ENCODE assay signal across 14 cellular contexts in the genomic region with DNA sequence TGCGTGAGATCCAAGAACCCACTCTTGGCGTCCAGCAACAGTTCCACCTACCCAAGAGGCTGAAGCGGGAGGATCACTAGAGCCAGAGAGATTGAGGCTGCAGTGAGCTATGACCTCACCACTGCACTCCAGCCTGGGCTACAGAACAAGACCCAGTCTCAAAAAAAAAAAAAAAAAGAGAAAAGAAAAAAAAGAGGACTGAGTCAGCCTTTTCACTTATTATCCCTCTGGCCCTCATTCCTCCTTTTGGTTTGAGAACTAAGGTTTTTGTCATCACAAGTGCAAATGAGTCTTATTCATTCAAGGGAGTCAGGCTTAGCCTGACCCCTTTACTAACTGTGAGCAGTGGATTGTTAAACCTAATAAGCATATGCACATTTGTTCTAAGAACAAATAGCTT. TPM values are rescaled to one million over a fixed set of nuclear protein-coding genes. Genes with fewer than 3 reads are reported as not detected.
DNase-seq lines count a peak whose midpoint lies in the region; ATAC-seq and TF ChIP-seq lines count a peak whose summit lies in the region.
"Had no signal": no experiment of that assay in that cellular context is flagged by ENCODE, and none has a peak within 500 bp of the region (broad histone marks: within the 10 kb centered on the region; RNA-seq: fewer than 3 reads in every experiment).

No MANE protein-coding gene starts in this region.

- DNase-seq in H7 (peak; percentile 77), NCI-H226 (peak; percentile 7), fibroblast of lung (ENCODE audit: low read depth in 2 of 2) (peak; percentile 12 to 79), osteoblast (ENCODE audit: insufficient read length, low spot score, missing footprints) (peak; percentile 87), SHP77 (lab: John Stamatoyannopoulos, UW) (no peak)
- no peak for DNase-seq in natural killer cell treated with Interleukin-12 subunit alpha and Interleukin-12 subunit beta and Interleukin-15 and Interleukin-18, amount 100 ng/mL, for 72 hours (ENCODE audit: low spot score)
- DNase-seq: CD4-positive, alpha-beta memory T cell; NCI-H1092; NCI-H2171 treated with DMSO at 0.1 percent for 48 hours; occipital lobe; stomach had no signal

- H3K4me1 ChIP-seq in fibroblast of lung (ENCODE audit: control insufficient read depth, extremely low read depth, insufficient read depth, low read length) (no peaks in the 10 kb centered on the region), osteoblast (ENCODE audit: insufficient read depth, low read length) (peaks cover 16% of the 10 kb centered on the region)
- H3K4me1 ChIP-seq: stomach had no signal

- no peak overlapping the region for H2AFZ ChIP-seq in fibroblast of lung (ENCODE audit: low read length)
- peak overlapping the region; percentile 33 for H2AFZ ChIP-seq in osteoblast (ENCODE audit: low read length)

- H3K4me3 Mint-ChIP-seq in natural killer cell treated with Interleukin-12 subunit alpha and Interleukin-12 subunit beta and Interleukin-15 and Interleukin-18, amount 100 ng/mL, for 72 hours: no peak overlapping the region
- H3K4me3 Mint-ChIP-seq: activated naive CD4-positive, alpha-beta T cell treated with anti-CD3 and anti-CD28 coated beads, Interleukin-2, amount 50 U/mL, for 24 hours; CD4-positive, alpha-beta memory T cell had no signal

- H3K36me3 ChIP-seq in H7 (replicated peaks; ENCODE audit: control insufficient read depth, insufficient read depth, low read length) (no peaks in the 10 kb centered on the region), fibroblast of lung (ENCODE audit: control insufficient read depth, insufficient read depth, low read length) (no peaks in the 10 kb centered on the region), osteoblast (ENCODE audit: insufficient read depth, low read length) (no peaks in the 10 kb centered on the region)
- H3K36me3 ChIP-seq: stomach had no signal

- H3K4me3 ChIP-seq in H7 (ENCODE audit: insufficient read depth, low read depth, low read length) (no peak overlapping the region), fibroblast of lung (replicated peaks in 1 of 4; ENCODE audit: control extremely low read depth in 1 of 4, insufficient read depth in 1 of 4, low read depth in 3 of 4, low read length in 4 of 4) (no peak overlapping the region), osteoblast (ENCODE audit: insufficient read depth, low read length) (no peak overlapping the region)
- H3K4me3 ChIP-seq: SK-N-MC, stomach had no signal

- no peak overlapping the region for H3K9ac ChIP-seq in fibroblast of lung (ENCODE audit: insufficient read depth, low read length)

- no peak for TF ChIP-seq CTCF in fibroblast of lung (conservative IDR thresholded peaks at IDR 0.05 in 1 of 2, IDR thresholded peaks at IDR 0.05 in 1 of 2; ENCODE audit: low read depth in 1 of 2, low read length in 2 of 2)
- no peak for TF ChIP-seq CTCF in osteoblast (IDR thresholded peaks at IDR 0.05; ENCODE audit: extremely low read depth, low read depth, low read length)

- H3K27ac ChIP-seq in fibroblast of lung (ENCODE audit: insufficient read depth, low read length): no peak overlapping the region
- H3K27ac ChIP-seq in osteoblast (ENCODE audit: low read depth, low read length): no peak overlapping the region
- H3K27ac ChIP-seq: SK-N-MC, stomach had no signal

- peaks cover 0 to 4% of the 10 kb centered on the region in 2 donors for H3K4me1 Mint-ChIP-seq in natural killer cell treated with Interleukin-12 subunit alpha and Interleukin-12 subunit beta and Interleukin-15 and Interleukin-18, amount 100 ng/mL, for 72 hours (ENCODE audit: low read depth in 2 of 2)

- no peaks in the 10 kb centered on the region for H3K9me3 ChIP-seq in fibroblast of lung (ENCODE audit: control insufficient read depth, insufficient read depth, low read depth, low read length)
- no peaks in the 10 kb centered on the region for H3K9me3 ChIP-seq in osteoblast (ENCODE audit: low read depth, low read length)
- H3K9me3 ChIP-seq: stomach had no signal

- H3K79me2 ChIP-seq in fibroblast of lung (ENCODE audit: control insufficient read depth, insufficient read depth, low read length): no peaks in the 10 kb centered on the region
- H3K79me2 ChIP-seq in osteoblast (ENCODE audit: insufficient read depth, low read length): no peaks in the 10 kb centered on the region

- H3K4me2 ChIP-seq in fibroblast of lung (ENCODE audit: extremely low read depth, insufficient read depth, low read length): no peak overlapping the region
- peak overlapping the region; percentile 16 for H3K4me2 ChIP-seq in osteoblast (ENCODE audit: insufficient read depth, low read length)

- H3K9me3 Mint-ChIP-seq in natural killer cell treated with Interleukin-12 subunit alpha and Interleukin-12 subunit beta and Interleukin-15 and Interleukin-18, amount 100 ng/mL, for 72 hours: no peaks in the 10 kb centered on the region
- H3K9me3 Mint-ChIP-seq: activated naive CD4-positive, alpha-beta T cell treated with anti-CD3 and anti-CD28 coated beads, Interleukin-2, amount 50 U/mL, for 24 hours; CD4-positive, alpha-beta memory T cell had no signal

- no peak for ATAC-seq in HG02798 (IDR thresholded peaks at IDR 0.05; ENCODE audit: poor library complexity, unreplicated experiment)
- no peak for ATAC-seq in natural killer cell treated with Interleukin-12 subunit alpha and Interleukin-12 subunit beta and Interleukin-15 and Interleukin-18, amount 100 ng/mL, for 72 hours

- H3K27me3 ChIP-seq in H7 (ENCODE audit: control insufficient read depth, insufficient read depth, low read length) (no peaks in the 10 kb centered on the region), fibroblast of lung (ENCODE audit: control insufficient read depth, insufficient read depth, low read length) (no peaks in the 10 kb centered on the region), osteoblast (ENCODE audit: insufficient read depth, low read length) (no peaks in the 10 kb centered on the region)
- H3K27me3 ChIP-seq: stomach had no signal

- no peak overlapping the region for H3K27ac Mint-ChIP-seq in natural killer cell treated with Interleukin-12 subunit alpha and Interleukin-12 subunit beta and Interleukin-15 and Interleukin-18, amount 100 ng/mL, for 72 hours
- H3K27ac Mint-ChIP-seq: activated naive CD4-positive, alpha-beta T cell treated with anti-CD3 and anti-CD28 coated beads, Interleukin-2, amount 50 U/mL, for 24 hours had no signal

- H4K20me1 ChIP-seq in fibroblast of lung (ENCODE audit: control insufficient read depth, extremely low read depth, insufficient read depth, low read length): no peaks in the 10 kb centered on the region
- H4K20me1 ChIP-seq in osteoblast (ENCODE audit: insufficient read depth, low read length): no peaks in the 10 kb centered on the region

- no peaks in the 10 kb centered on the region for H3K36me3 Mint-ChIP-seq in natural killer cell treated with Interleukin-12 subunit alpha and Interleukin-12 subunit beta and Interleukin-15 and Interleukin-18, amount 100 ng/mL, for 72 hours
- H3K36me3 Mint-ChIP-seq: activated naive CD4-positive, alpha-beta T cell treated with anti-CD3 and anti-CD28 coated beads, Interleukin-2, amount 50 U/mL, for 24 hours; CD4-positive, alpha-beta memory T cell had no signal

- H3K27me3 Mint-ChIP-seq in natural killer cell treated with Interleukin-12 subunit alpha and Interleukin-12 subunit beta and Interleukin-15 and Interleukin-18, amount 100 ng/mL, for 72 hours: peaks cover 0 to under 1% of the 10 kb centered on the region in 2 donors
- H3K27me3 Mint-ChIP-seq: activated naive CD4-positive, alpha-beta T cell treated with anti-CD3 and anti-CD28 coated beads, Interleukin-2, amount 50 U/mL, for 24 hours had no signal

RNA-seq across cellular contexts. Expression of gene JARID2, which starts 37.9 kb away (rescaled TPM):
- 95.2 and 147 TPM in 2 replicates for total RNA-seq in H7 (2014; rRNA removed; shearing (Covaris generic))
- 3.9 and 5.0 TPM in 2 replicates for total RNA-seq in fibroblast of lung
- polyA plus RNA-seq in fibroblast of lung: 5.6 and 8.2 TPM in 2 replicates
- 4.5 and 7.0 TPM in 2 replicates for polyA plus RNA-seq in fibroblast of lung (2012)
- polyA minus RNA-seq in fibroblast of lung (ENCODE audit: low replicate concordance): 5.5 and 5.6 TPM in 2 replicates
- 8.5 and 10.5 TPM in 2 replicates for total RNA-seq in osteoblast
- total RNA-seq in natural killer cell treated with Interleukin-12 subunit alpha and Interleukin-12 subunit beta and Interleukin-15 and Interleukin-18, amount 100 ng/mL, for 72 hours: 10 to 100 TPM; 28.6 to 34.9 TPM

Comparison
In these comparisons a context has a peak if more than half of its experiments do, and no peak if none do; other contexts are left out.
1. DNase-seq: peak in H7 (single experiment), NCI-H226 (single experiment), fibroblast of lung (2 of 2) and osteoblast (single experiment); none in SHP77 (0 of 2) and natural killer cell treated with Interleukin-12 subunit alpha and Interleukin-12 subunit beta and Interleukin-15 and Interleukin-18, amount 100 ng/mL, for 72 hours (single experiment).